Comparison of ENCODE assay signal across 9 cellular contexts in genomic region chr2:172285010-172285621, GRCh38.
A peak's percentile ranks its signal among the peaks of the same experiment; 100 is the strongest.
DNase-seq lines count a peak whose midpoint lies in the region; ATAC-seq and TF ChIP-seq lines count a peak whose summit lies in the region.
"Had no signal": no experiment of that assay in that cellular context is flagged by ENCODE, and none has a peak within 500 bp of the region (broad histone marks: within the 10 kb centered on the region; RNA-seq: fewer than 3 reads in every experiment).

No MANE protein-coding gene starts in this region.

- intact Hi-C loops in Panc1 (cut with micrococcal nuclease; ENCODE audit: unreplicated experiment): no loop called here

- H3K27me3 ChIP-seq in Panc1 (ENCODE audit: control insufficient read depth, insufficient read depth, low read length): no peaks in the 10 kb centered on the region
- H3K27me3 ChIP-seq in foreskin keratinocyte: no peaks in the 10 kb centered on the region

- H3K27ac ChIP-seq in HEK293 (ENCODE audit: extremely low read depth, low read depth, low read length): no peak overlapping the region
- H3K27ac ChIP-seq in Panc1 (ENCODE audit: low read length): no peak overlapping the region
- no peak overlapping the region for H3K27ac ChIP-seq in foreskin keratinocyte

- no TSS peak for BruUV-seq in Panc1 (replicated peaks; lab: Mats Ljungman, UMichigan)

- H3K9me3 ChIP-seq in HEK293 (ENCODE audit: control insufficient read depth, insufficient read depth, low read depth, low read length) (no peaks in the 10 kb centered on the region), Panc1 (ENCODE audit: control insufficient read depth, insufficient read depth, low read depth, low read length) (no peaks in the 10 kb centered on the region)

- no peak for TF ChIP-seq CTCF in HEK293 (tag by site-specific recombination; IDR thresholded peaks at IDR 0.05)
- TF ChIP-seq CTCF in Panc1 (IDR thresholded peaks at IDR 0.05): no peak
- no peak for TF ChIP-seq CTCF in foreskin fibroblast (IDR thresholded peaks at IDR 0.05; ENCODE audit: low read depth, low read length)
- TF ChIP-seq CTCF in foreskin keratinocyte (conservative IDR thresholded peaks at IDR 0.05): no peak

- CTCF ChIA-PET in HEK293 (lab: Yijun Ruan, JAX) (interaction anchor here (0.6 to 0.8 kb wide), 2 partner anchors 53 to 126 kb away, joined by 3 read pairs; no protein-coding TSS in a partner anchor), Panc1 (lab: Charles Lee) (no interaction called here)

- H3K4me1 ChIP-seq in HEK293 (ENCODE audit: control insufficient read depth, insufficient read depth, low read length): peaks cover 6% of the 10 kb centered on the region; the same call in 1 of the 2 replicates
- H3K4me1 ChIP-seq in Panc1 (ENCODE audit: control insufficient read depth, insufficient read depth, low read length): no peaks in the 10 kb centered on the region
- peaks cover 14% of the 10 kb centered on the region for H3K4me1 ChIP-seq in foreskin keratinocyte

- in situ Hi-C loops in Panc1 (cut with HindIII; ENCODE audit: low pct_unique_long_range_greater_than_20kb, low sequenced_read_pairs): no loop called here

- ATAC-seq in Panc1 (peak; percentile 73), foreskin keratinocyte (no peak), GM19035 (IDR thresholded peaks at IDR 0.05; ENCODE audit: unreplicated experiment) (no peak), GM18870 (IDR thresholded peaks at IDR 0.05; ENCODE audit: unreplicated experiment) (no peak), GM19463 (IDR thresholded peaks at IDR 0.05; ENCODE audit: unreplicated experiment) (no peak)

- POLR2A ChIA-PET in HEK293 (lab: Yijun Ruan, JAX) (interaction anchor here (0.8 to 1.2 kb wide), 2 partner anchors 113 to 143 kb away, joined by 3 read pairs; partner anchors contain the start of gene ITGA6), Panc1 (lab: Charles Lee) (interaction anchor here (0.6 kb wide), 1 partner anchor 706 kb away, joined by 7 read pairs; no protein-coding TSS in a partner anchor)

- H3K36me3 ChIP-seq in HEK293 (ENCODE audit: control insufficient read depth in 2 of 2, insufficient read depth in 1 of 2, low read length in 2 of 2): no peaks in the 10 kb centered on the region
- H3K36me3 ChIP-seq in Panc1 (ENCODE audit: control insufficient read depth, insufficient read depth, low read length): no peaks in the 10 kb centered on the region

- DNase-seq in Panc1 (ENCODE audit: low read depth, low spot score): no peak
- DNase-seq in foreskin fibroblast: peak; percentile 84 to 91
- peak; percentile 83 for DNase-seq in skeletal muscle cell (ENCODE audit: low read depth)
- DNase-seq in foreskin keratinocyte: no peak
- DNase-seq: naive B cell had no signal

- no peak overlapping the region for H3K4me3 ChIP-seq in HEK293 (ENCODE audit: low read depth, low read length)
- no peak overlapping the region for H3K4me3 ChIP-seq in Panc1 (ENCODE audit: low read depth in 2 of 2, low read length in 2 of 2)
- no peak overlapping the region for H3K4me3 ChIP-seq in foreskin fibroblast (ENCODE audit: low read depth in 1 of 2, low read length in 2 of 2)
- H3K4me3 ChIP-seq in skeletal muscle cell (ENCODE audit: low read depth, low read length): no peak overlapping the region

TF ChIP-seq in HEK293, 187 proteins besides CTCF, POLR2A, EP300 and RAD21:
- TF ChIP-seq ZNF585B (tag by site-specific recombination; IDR thresholded peaks at IDR 0.05): no peak
- peak; percentile 82 for TF ChIP-seq OSR2 (tag by site-specific recombination; IDR thresholded peaks at IDR 0.05)
- 0 out of 2 replicates have a peak, but pooled peaks have one; percentile 16 for TF ChIP-seq ZXDB (tag by site-specific recombination; IDR thresholded peaks at IDR 0.05)
- TF ChIP-seq GLIS1 (tag by site-specific recombination; IDR thresholded peaks at IDR 0.05): no peak
- 0 out of 2 replicates have a peak, but pooled peaks have one; percentile 46 for TF ChIP-seq ZSCAN30 (tag by site-specific recombination; IDR thresholded peaks at IDR 0.05)
- TF ChIP-seq ZNF600 (tag by site-specific recombination; IDR thresholded peaks at IDR 0.05): peak; percentile 82
- TF ChIP-seq IKZF3 (tag by site-specific recombination; IDR thresholded peaks at IDR 0.05): peak; percentile 48
- peak; percentile 63 for TF ChIP-seq ZIC2 (tag by site-specific recombination; IDR thresholded peaks at IDR 0.05)
- no peak for TF ChIP-seq ZNF23 (tag by site-specific recombination; IDR thresholded peaks at IDR 0.05; ENCODE audit: borderline replicate concordance)
- no peak for TF ChIP-seq TRIM28 (IDR thresholded peaks at IDR 0.05; ENCODE audit: borderline replicate concordance, low read length)
- no peak for TF ChIP-seq ZNF211 (tag by site-specific recombination; IDR thresholded peaks at IDR 0.05; ENCODE audit: low read depth)
- TF ChIP-seq PRDM1 (tag by site-specific recombination; IDR thresholded peaks at IDR 0.05): no peak
- peak; percentile 79 for TF ChIP-seq ZBTB17 (tag by site-specific recombination; IDR thresholded peaks at IDR 0.05)
- TF ChIP-seq PRDM4 (tag by site-specific recombination; IDR thresholded peaks at IDR 0.05): peak; percentile 80
- 0 out of 2 replicates have a peak, but pooled peaks have one; percentile 14 for TF ChIP-seq PATZ1 (tag by site-specific recombination; IDR thresholded peaks at IDR 0.05)
- no peak for TF ChIP-seq ZNF24 (tag by site-specific recombination; IDR thresholded peaks at IDR 0.05)
- TF ChIP-seq KLF8 (tag by site-specific recombination; IDR thresholded peaks at IDR 0.05): no peak
- peak; percentile 38 for TF ChIP-seq ZNF335 (tag by site-specific recombination; conservative IDR thresholded peaks at IDR 0.05)
- TF ChIP-seq ZNF776 (tag by site-specific recombination; IDR thresholded peaks at IDR 0.05; ENCODE audit: borderline replicate concordance): no peak
- no peak for TF ChIP-seq ZNF394 (tag by site-specific recombination; IDR thresholded peaks at IDR 0.05; ENCODE audit: borderline replicate concordance)

Comparison
In these comparisons a context has a peak if more than half of its experiments do, and no peak if none do; other contexts are left out.
1. DNase-seq: peak in foreskin fibroblast (2 of 2) and skeletal muscle cell (single experiment); none in Panc1 (single experiment) and foreskin keratinocyte (0 of 2).